Comparison of ENCODE assay signal across 15 cellular contexts in the genomic region with DNA sequence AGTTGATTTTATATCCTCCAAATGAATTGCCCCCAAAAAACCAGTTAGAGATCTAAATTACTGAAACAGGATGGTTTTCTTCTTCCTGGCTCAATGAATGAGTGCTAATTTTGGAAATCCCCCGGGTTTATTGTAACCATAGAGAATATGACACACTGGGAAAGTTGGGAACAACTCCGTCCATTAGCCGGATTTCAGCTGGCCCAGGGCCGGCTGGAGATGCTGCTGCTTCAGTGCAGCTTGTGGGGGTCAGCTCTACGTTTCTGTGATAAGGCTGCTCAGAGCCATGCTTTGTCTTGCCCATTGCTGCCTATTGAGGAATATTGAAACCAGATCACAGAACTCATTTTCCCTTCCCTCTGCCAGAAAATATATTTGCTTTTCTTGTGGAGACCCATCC.
"Had no signal": no experiment of that assay in that cellular context is flagged by ENCODE, and none has a peak within 500 bp of the region (broad histone marks: within the 10 kb centered on the region; RNA-seq: fewer than 3 reads in every experiment).

No MANE protein-coding gene starts in this region.

- H3K4me3 ChIP-seq: stomach, thyroid gland, uterus had no signal

- H3K27me3 Mint-ChIP-seq: activated naive CD8-positive, alpha-beta T cell treated with anti-CD3 and anti-CD28 coated beads for 36 hours; naive thymus-derived CD8-positive, alpha-beta T cell had no signal

- ATAC-seq: activated CD4-positive, CD25-positive, alpha-beta regulatory T cell treated with anti-CD3 and anti-CD28 coated beads, Interleukin-2, amount 50 U/mL, for 24 hours; activated T-cell treated with anti-CD3 and anti-CD28 coated beads, Interleukin-2, amount 50 U/mL, for 72 hours; naive thymus-derived CD8-positive, alpha-beta T cell had no signal

- H3K27ac Mint-ChIP-seq: activated naive CD8-positive, alpha-beta T cell treated with anti-CD3 and anti-CD28 coated beads for 36 hours; T-helper 2 cell treated with Interferon-gamma antibody and Interleukin-4, amounts not matched to agents 5 μg/mL and 100 μg/mL, for 36 hours had no signal

- H3K27me3 ChIP-seq: stomach, thyroid gland, uterus had no signal

- DNase-seq: activated CD4-positive, alpha-beta T cell treated with anti-CD3 and anti-CD28 coated beads, Interleukin-2, amount 50 U/mL, for 48 hours; activated gamma-delta T cell treated with Interleukin-2 at 50 U/mL for 16 hours; activated naive CD8-positive, alpha-beta T cell treated with anti-CD3 and anti-CD28 coated beads for 36 hours; activated T-cell treated with anti-CD3 and anti-CD28 coated beads, Interleukin-2, amount 50 U/mL, for 72 hours; anterior cingulate cortex; hippocampal formation; naive thymus-derived CD8-positive, alpha-beta T cell; occipital lobe; stimulated activated CD4-positive, alpha-beta T cell treated with anti-CD3 and anti-CD28 coated beads, Interleukin-15, amount 100 ng/mL, for 24 hours; stimulated activated CD4-positive, alpha-beta T cell treated with anti-CD3 and anti-CD28 coated beads, Interleukin-4, amount 100 ng/mL, for 4 hours; stomach; thyroid gland; uterus had no signal

- H3K4me1 ChIP-seq: thyroid gland, uterus had no signal

- H3K9me3 ChIP-seq: stomach, thyroid gland, uterus had no signal

- H3K9me3 Mint-ChIP-seq: activated naive CD8-positive, alpha-beta T cell treated with anti-CD3 and anti-CD28 coated beads for 36 hours; activated T-cell treated with anti-CD3 and anti-CD28 coated beads, Interleukin-2, amount 50 U/mL, for 72 hours; naive thymus-derived CD8-positive, alpha-beta T cell; T-helper 2 cell treated with Interferon-gamma antibody and Interleukin-4, amounts not matched to agents 5 μg/mL and 100 μg/mL, for 36 hours had no signal

- H3K27ac ChIP-seq: thyroid gland had no signal

- H3K36me3 ChIP-seq: uterus had no signal

- H3K4me3 Mint-ChIP-seq: activated naive CD8-positive, alpha-beta T cell treated with anti-CD3 and anti-CD28 coated beads for 36 hours; activated T-cell treated with anti-CD3 and anti-CD28 coated beads, Interleukin-2, amount 50 U/mL, for 72 hours; naive thymus-derived CD8-positive, alpha-beta T cell; T-helper 2 cell treated with Interferon-gamma antibody and Interleukin-4, amounts not matched to agents 5 μg/mL and 100 μg/mL, for 36 hours had no signal
